In the genomic region with DNA sequence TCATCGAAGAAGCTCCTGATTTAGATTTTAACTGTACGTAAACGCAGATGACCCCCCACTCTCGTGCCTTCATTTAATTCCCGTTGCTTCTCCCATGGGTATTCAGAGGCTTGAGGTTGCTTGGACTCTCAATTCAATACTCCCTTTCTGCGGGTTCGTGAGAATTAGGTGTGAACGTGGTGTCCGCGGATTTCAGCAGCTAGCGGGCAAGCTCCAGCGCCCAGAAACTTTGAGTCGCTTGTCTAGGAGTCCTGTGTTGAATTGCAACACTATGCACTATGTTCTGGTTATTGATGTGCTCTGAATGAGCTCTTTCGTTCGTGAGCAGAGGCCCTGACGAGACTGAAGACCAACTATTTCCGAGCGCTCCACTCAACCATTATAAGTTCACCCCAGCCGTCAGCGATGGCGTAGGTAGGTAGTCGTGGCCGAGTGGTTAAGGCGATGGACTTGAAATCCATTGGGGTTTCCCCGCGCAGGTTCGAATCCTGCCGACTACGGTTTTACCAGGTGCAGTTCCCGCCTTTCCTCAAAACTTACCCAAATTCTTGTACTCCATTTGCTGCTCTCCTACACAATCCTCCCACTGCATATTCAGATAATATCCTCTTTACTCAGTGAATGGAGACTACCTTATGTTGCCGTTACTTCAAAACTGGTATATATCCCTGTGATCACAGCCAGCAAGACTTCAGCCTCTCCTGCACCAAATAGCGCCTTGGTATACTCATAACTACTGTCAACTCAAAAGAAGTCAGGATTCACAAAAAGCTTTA, we compare ENCODE assay signal across 8 cellular contexts.
DNase-seq lines count a peak whose midpoint lies in the region; ATAC-seq, FAIRE-seq and TF ChIP-seq lines count a peak whose summit lies in the region.

No MANE protein-coding gene starts in this region.

- POLR2A ChIA-PET in OCI-LY7 (lab: Charles Lee): no interaction called here

- no peaks in the 10 kb centered on the region for H3K9me2 ChIP-seq in OCI-LY7 (ENCODE audit: insufficient read depth, low read length)

- BruUV-seq in OCI-LY7 (replicated peaks; lab: Mats Ljungman, UMichigan): no TSS peak

- H3K4me2 ChIP-seq in OCI-LY7 (ENCODE audit: low read length): no peak overlapping the region

- no peaks in the 10 kb centered on the region for H4K20me1 ChIP-seq in OCI-LY7 (ENCODE audit: insufficient read depth, low read length)

- TF ChIP-seq CTCF in OCI-LY7 (conservative IDR thresholded peaks at IDR 0.05; ENCODE audit: low read length): no peak
- no peak for TF ChIP-seq CTCF in mucosa of descending colon (IDR thresholded peaks at IDR 0.05)

- ATAC-seq in mucosa of descending colon: no peak

- H2AFZ ChIP-seq in OCI-LY7 (ENCODE audit: low read length): no peak overlapping the region

- peak; percentile 12 for DNase-seq in stimulated activated CD4-positive, alpha-beta T cell treated with anti-CD3 and anti-CD28 coated beads, Interleukin-12 subunit alpha, Interleukin-12 subunit beta, amount 100 ng/mL, for 4 hours
- DNase-seq in stimulated activated CD4-positive, alpha-beta T cell treated with anti-CD3 and anti-CD28 coated beads, Interleukin-4, amount 100 ng/mL, for 4 hours: no peak
- DNase-seq in SK-MEL-5 (ENCODE audit: low read depth, low spot score) (peak; percentile 98), fibroblast of peridontal ligament (ENCODE audit: extremely low read depth) (peak; percentile 51), small intestine (no peak), OCI-LY7 (ENCODE audit: low spot score) (no peak), mucosa of descending colon (no peak)
- DNase-seq in stimulated activated CD8-positive, alpha-beta memory T cell treated with anti-CD3 and anti-CD28 coated beads, Interleukin-4, amount 100 ng/mL, for 24 hours (ENCODE audit: low read depth): peak; percentile 28

- H3K36me3 ChIP-seq in small intestine (ENCODE audit: control insufficient read depth in 2 of 2, insufficient read depth in 2 of 2, low read length in 2 of 2) (no peaks in the 10 kb centered on the region), OCI-LY7 (ENCODE audit: insufficient read depth, low read length) (no peaks in the 10 kb centered on the region), mucosa of descending colon (ENCODE audit: low read depth) (no peaks in the 10 kb centered on the region)

- intact Hi-C loops in OCI-LY7 (cut with micrococcal nuclease; ENCODE audit: unreplicated experiment) (no loop called here), mucosa of descending colon (cut with DNase I, micrococcal nuclease) (no loop called here)

- no peaks in the 10 kb centered on the region for H3K79me2 ChIP-seq in OCI-LY7 (ENCODE audit: insufficient read depth, low read depth, low read length)

- WGBS in small intestine, 3 donors: 6 to 15% (median 15%) methylated on average over 32 of the region's 32 CpGs

- H3K9me3 ChIP-seq in small intestine (ENCODE audit: control insufficient read depth, low read depth) (no peaks in the 10 kb centered on the region), OCI-LY7 (ENCODE audit: low read length) (no peaks in the 10 kb centered on the region), mucosa of descending colon (no peaks in the 10 kb centered on the region)

- CTCF ChIA-PET in OCI-LY7 (lab: Charles Lee; ENCODE audit: unreplicated experiment): no interaction called here

- no peaks in the 10 kb centered on the region for H3K4me1 ChIP-seq in small intestine (ENCODE audit: control insufficient read depth in 2 of 2, insufficient read depth in 1 of 2, low read depth in 1 of 2, low read length in 1 of 2)
- no peaks in the 10 kb centered on the region for H3K4me1 ChIP-seq in OCI-LY7 (ENCODE audit: insufficient read depth, low read length, poor library complexity, severe bottlenecking)
- H3K4me1 ChIP-seq in mucosa of descending colon (ENCODE audit: low read depth): no peaks in the 10 kb centered on the region

- in situ Hi-C loops in SK-MEL-5 (cut with HindIII; ENCODE audit: low pct_unique_long_range_greater_than_20kb, low sequenced_read_pairs): no loop called here

- H3K27ac ChIP-seq in small intestine (ENCODE audit: low read depth in 1 of 2, low read length in 1 of 2) (no peak overlapping the region), OCI-LY7 (ENCODE audit: low read depth, low read length, poor library complexity, severe bottlenecking) (no peak overlapping the region)

- H3K27me3 ChIP-seq in small intestine (ENCODE audit: control insufficient read depth in 2 of 2, insufficient read depth in 2 of 2, low read length in 2 of 2): peaks cover 0 to 44% of the 10 kb centered on the region in 2 donors

- FAIRE-seq in small intestine (lab: Jason Lieb, UNC): no peak

- no peak overlapping the region for H3K4me3 ChIP-seq in small intestine (ENCODE audit: low read depth in 1 of 2, low read length in 2 of 2)
- H3K4me3 ChIP-seq in OCI-LY7 (ENCODE audit: low read depth, low read length, poor library complexity, severe bottlenecking): no peak overlapping the region
- H3K4me3 ChIP-seq in mucosa of descending colon: no peak overlapping the region

Comparison
In these comparisons a context has a peak if more than half of its experiments do, and no peak if none do; other contexts are left out.
1. DNase-seq: peak in stimulated activated CD4-positive, alpha-beta T cell treated with anti-CD3 and anti-CD28 coated beads, Interleukin-12 subunit alpha, Interleukin-12 subunit beta, amount 100 ng/mL, for 4 hours (single experiment), SK-MEL-5 (single experiment), fibroblast of peridontal ligament (single experiment) and stimulated activated CD8-positive, alpha-beta memory T cell treated with anti-CD3 and anti-CD28 coated beads, Interleukin-4, amount 100 ng/mL, for 24 hours (single experiment); none in stimulated activated CD4-positive, alpha-beta T cell treated with anti-CD3 and anti-CD28 coated beads, Interleukin-4, amount 100 ng/mL, for 4 hours (0 of 2), small intestine (single experiment), OCI-LY7 (single experiment) and mucosa of descending colon (0 of 3).